In genomic region chr2:216918088-216918680, GRCh38 we compare ENCODE assay signal across 11 cellular contexts. TPM values are rescaled to one million over a fixed set of nuclear protein-coding genes. Genes with fewer than 3 reads are reported as not detected.
DNase-seq lines count a peak whose midpoint lies in the region; ATAC-seq, FAIRE-seq and TF ChIP-seq lines count a peak whose summit lies in the region.
"Had no signal": no experiment of that assay in that cellular context is flagged by ENCODE, and none has a peak within 500 bp of the region (broad histone marks: within the 10 kb centered on the region; RNA-seq: fewer than 3 reads in every experiment).

No MANE protein-coding gene starts in this region.

- H3K4me1 ChIP-seq in SK-N-SH (ENCODE audit: control insufficient read depth in 1 of 2, insufficient read depth in 2 of 2, low read depth in 1 of 2, low read length in 1 of 2) (peaks cover 7 to 18% of the 10 kb centered on the region in 2 experiments; a peak in 2 of 4 replicates), tibial nerve (peaks cover 0 to 20% (median 0%) of the 10 kb centered on the region in 4 donors), kidney (ENCODE audit: control insufficient read depth in 1 of 2, insufficient read depth in 1 of 2, low read depth in 1 of 2, low read length in 2 of 2) (no peaks in the 10 kb centered on the region)

- no peak for FAIRE-seq in kidney (lab: Jason Lieb, UNC)
- FAIRE-seq: small intestine had no signal

- peak; percentile 16 for DNase-seq in NCI-H345 (lab: John Stamatoyannopoulos, UW)
- no peak for DNase-seq in NCI-H345 treated with DMSO at 0.1 percent for 48 hours (lab: John Stamatoyannopoulos, UW; ENCODE audit: unreplicated experiment)
- no peak for DNase-seq in SK-N-SH
- DNase-seq in foreskin fibroblast = peak; percentile 76 to 92
- peak; percentile 27 to 29 for DNase-seq in tibial nerve (ENCODE audit: low spot score in 2 of 2)
- DNase-seq in kidney = no peak
- DNase-seq in DMS153 (lab: John Stamatoyannopoulos, UW) = no peak
- DNase-seq: Kasumi-1, small intestine had no signal

- no peaks in the 10 kb centered on the region for H3K27me3 ChIP-seq in SK-N-SH (ENCODE audit: insufficient read depth)
- no peaks in the 10 kb centered on the region for H3K27me3 ChIP-seq in tibial nerve

- no peaks in the 10 kb centered on the region for H3F3A ChIP-seq in SK-N-SH (replicated peaks; ENCODE audit: insufficient read depth)

- 48% methylated on average over 6 of the region's 6 CpGs for WGBS in SK-N-SH (ENCODE audit: low lambda C conversion rate)
- 75 to 76% methylated on average over 6 of the region's 6 CpGs for WGBS in tibial nerve, 2 donors

- H3K36me3 ChIP-seq in SK-N-SH (replicated peaks in 1 of 2; ENCODE audit: control insufficient read depth in 1 of 2, insufficient read depth in 2 of 2, low read length in 1 of 2) (no peaks in the 10 kb centered on the region), tibial nerve (no peaks in the 10 kb centered on the region), kidney (ENCODE audit: control insufficient read depth in 1 of 2, insufficient read depth in 2 of 2, low read length in 2 of 2) (no peaks in the 10 kb centered on the region)

- TF ChIP-seq CTCF in SK-N-SH (IDR thresholded peaks at IDR 0.05) (no peak), foreskin fibroblast (IDR thresholded peaks at IDR 0.05; ENCODE audit: low read depth, low read length) (no peak), tibial nerve (IDR thresholded peaks at IDR 0.05) (no peak), kidney (IDR thresholded peaks at IDR 0.05; ENCODE audit: borderline replicate concordance, extremely low read depth, insufficient read depth) (no peak)

- CTCF ChIA-PET in SK-N-SH (lab: Yijun Ruan, JAX) = no interaction called here

- no peak for TF ChIP-seq RAD21 in SK-N-SH (IDR thresholded peaks at IDR 0.05; ENCODE audit: low read length)

- H3K9ac ChIP-seq in SK-N-SH (no peak overlapping the region), kidney (ENCODE audit: low read length in 2 of 2) (no peak overlapping the region)

- no peaks in the 10 kb centered on the region for H3K9me2 ChIP-seq in SK-N-SH

- peak overlapping the region; percentile 48; the same call in 1 of the 2 replicates for H3K4me2 ChIP-seq in SK-N-SH

- H3K79me2 ChIP-seq in SK-N-SH (ENCODE audit: insufficient read depth) = no peaks in the 10 kb centered on the region

- TF ChIP-seq EP300 in SK-N-SH (IDR thresholded peaks at IDR 0.05; ENCODE audit: borderline replicate concordance in 1 of 2, low read depth in 1 of 2, low read length in 1 of 2) = peak in 1 of 2 experiments; percentile 46; a peak in 1 of 4 replicates
- peak in 1 of 2 donors; percentile 14 for TF ChIP-seq EP300 in tibial nerve (IDR thresholded peaks at IDR 0.05)

- no peak for ATAC-seq in HG02798 (IDR thresholded peaks at IDR 0.05; ENCODE audit: poor library complexity, unreplicated experiment)

- no peaks in the 10 kb centered on the region for H3K9me3 ChIP-seq in SK-N-SH
- H3K9me3 ChIP-seq in tibial nerve = no peaks in the 10 kb centered on the region
- no peaks in the 10 kb centered on the region for H3K9me3 ChIP-seq in kidney (ENCODE audit: control insufficient read depth in 1 of 2, low read length in 2 of 2)

- intact Hi-C loops in kidney (cut with DNase I) = no loop called here

- no peak overlapping the region for H2AFZ ChIP-seq in SK-N-SH (ENCODE audit: low read depth)

- POLR2A ChIA-PET in SK-N-SH (lab: Yijun Ruan, JAX) = no interaction called here

- no peaks in the 10 kb centered on the region for H4K20me1 ChIP-seq in SK-N-SH (ENCODE audit: insufficient read depth)

- H3K27ac ChIP-seq in SK-N-SH (ENCODE audit: low read depth in 2 of 2, low read length in 1 of 2) = peak overlapping the region in 1 of 2 experiments; percentile 32; a peak in 1 of 4 replicates
- H3K27ac ChIP-seq in tibial nerve = peak overlapping the region in 1 of 4 donors; percentile 17
- no peak overlapping the region for H3K27ac ChIP-seq in kidney (ENCODE audit: low read depth in 2 of 2, low read length in 2 of 2)

- TF ChIP-seq POLR2A in tibial nerve (IDR thresholded peaks at IDR 0.05) = no peak

- H3K4me3 ChIP-seq in SK-N-SH (ENCODE audit: low read depth in 2 of 2, low read length in 1 of 2) (no peak overlapping the region), foreskin fibroblast (ENCODE audit: low read depth in 1 of 2, low read length in 2 of 2) (no peak overlapping the region), tibial nerve (no peak overlapping the region), kidney (ENCODE audit: low read length in 2 of 2) (no peak overlapping the region)

TF ChIP-seq in SK-N-SH, 30 proteins besides CTCF, POLR2A, EP300 and RAD21 (continues in another document):
- TF ChIP-seq SIN3A (IDR thresholded peaks at IDR 0.05; ENCODE audit: borderline replicate concordance, low read depth, low read length) (peak; percentile 43; the same call in 1 of the 2 replicates), POLR2AphosphoS5 (IDR thresholded peaks at IDR 0.05; ENCODE audit: low read depth, low read length) (peak; percentile 34; the same call in 1 of the 2 replicates), ELF1 (IDR thresholded peaks at IDR 0.05) (no peak), NFIC (IDR thresholded peaks at IDR 0.05; ENCODE audit: borderline replicate concordance) (peak; percentile 90), MEF2A (IDR thresholded peaks at IDR 0.05; ENCODE audit: borderline replicate concordance, low read depth) (no peak), GATA2 (CRISPR knock-in tag; IDR thresholded peaks at IDR 0.05) (no peak), RCOR1 (IDR thresholded peaks at IDR 0.05; ENCODE audit: low read length) (no peak), USF2 (IDR thresholded peaks at IDR 0.05; ENCODE audit: borderline replicate concordance, low read depth, low read length) (no peak), GABPA (IDR thresholded peaks at IDR 0.05; ENCODE audit: low read depth) (no peak), RFX5 (IDR thresholded peaks at IDR 0.05; ENCODE audit: low read length) (no peak), TEAD4 (IDR thresholded peaks at IDR 0.05; ENCODE audit: borderline replicate concordance, insufficient read depth) (no peak), ZBTB33 (IDR thresholded peaks at IDR 0.05; ENCODE audit: borderline replicate concordance, low read depth) (no peak), FOXJ3 (CRISPR knock-in tag; IDR thresholded peaks at IDR 0.05) (no peak), MXI1 (IDR thresholded peaks at IDR 0.05; ENCODE audit: low read depth, low read length) (no peak), SMC3 (IDR thresholded peaks at IDR 0.05; ENCODE audit: low read depth, low read length) (no peak)
- TF ChIP-seq, protein P1, sequence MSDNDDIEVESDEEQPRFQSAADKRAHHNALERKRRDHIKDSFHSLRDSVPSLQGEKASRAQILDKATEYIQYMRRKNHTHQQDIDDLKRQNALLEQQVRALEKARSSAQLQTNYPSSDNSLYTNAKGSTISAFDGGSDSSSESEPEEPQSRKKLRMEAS (IDR thresholded peaks at IDR 0.05; ENCODE audit: low read depth) = 0 out of 2 replicates have a peak, but pooled peaks have one; percentile 26
- TF ChIP-seq, protein P2, sequence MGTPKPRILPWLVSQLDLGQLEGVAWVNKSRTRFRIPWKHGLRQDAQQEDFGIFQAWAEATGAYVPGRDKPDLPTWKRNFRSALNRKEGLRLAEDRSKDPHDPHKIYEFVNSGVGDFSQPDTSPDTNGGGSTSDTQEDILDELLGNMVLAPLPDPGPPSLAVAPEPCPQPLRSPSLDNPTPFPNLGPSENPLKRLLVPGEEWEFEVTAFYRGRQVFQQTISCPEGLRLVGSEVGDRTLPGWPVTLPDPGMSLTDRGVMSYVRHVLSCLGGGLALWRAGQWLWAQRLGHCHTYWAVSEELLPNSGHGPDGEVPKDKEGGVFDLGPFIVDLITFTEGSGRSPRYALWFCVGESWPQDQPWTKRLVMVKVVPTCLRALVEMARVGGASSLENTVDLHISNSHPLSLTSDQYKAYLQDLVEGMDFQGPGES (IDR thresholded peaks at IDR 0.05; ENCODE audit: low read depth, low read length) = no peak

RNA-seq across cellular contexts. Expression of gene TNP1, which starts 58.3 kb away (rescaled TPM):
- not detected in 2 replicates for polyA plus RNA-seq in SK-N-SH (2012; rRNA removed)
- not detected in 2 replicates for polyA plus RNA-seq in SK-N-SH (2012; cell fraction: cytosol; rRNA removed)
- not detected in 2 replicates for polyA plus RNA-seq in SK-N-SH (2012; cell fraction: nucleus; rRNA removed)
- total RNA-seq in tibial nerve = not detected
- not detected for total RNA-seq in kidney
- not detected for polyA plus RNA-seq in kidney (ENCODE audit: insufficient read depth, low read depth, low replicate concordance)
- total RNA-seq: liver had no signal
- polyA plus RNA-seq: liver, small intestine had no signal

Comparison
In these comparisons a context has a peak if more than half of its experiments do, and no peak if none do; other contexts are left out.
1. DNase-seq: peak in NCI-H345 (single experiment), foreskin fibroblast (2 of 2) and tibial nerve (2 of 2); none in NCI-H345 treated with DMSO at 0.1 percent for 48 hours (single experiment), SK-N-SH (single experiment), kidney (single experiment) and DMS153 (single experiment).